ENCODE assay signal across 23 cellular contexts in genomic region chr5:178454821-178455479, GRCh38.
"Had no signal": no experiment of that assay in that cellular context is flagged by ENCODE, and none has a peak within 500 bp of the region (broad histone marks: within the 10 kb centered on the region; RNA-seq: fewer than 3 reads in every experiment).

No MANE protein-coding gene starts in this region.

- H3K4me1 ChIP-seq: foreskin keratinocyte, pancreas, sigmoid colon, uterus had no signal

- H3K27me3 ChIP-seq: cardiac muscle cell, foreskin keratinocyte, pancreas, sigmoid colon, uterus had no signal

- H3K9me3 Mint-ChIP-seq: activated naive CD8-positive, alpha-beta T cell treated with anti-CD3 and anti-CD28 coated beads, Interleukin-2, amount 10 ng/mL, durations not matched to agents 7 days and 5 days; activated T-helper 1 cell treated with anti-CD3 and anti-CD28 coated beads, Interleukin-12 subunit alpha, Interleukin-12 subunit beta, Interleukin-2, Interleukin-4 antibody, amounts not matched to agents 30 ng/mL and 10 ng/mL and 1 ng/mL, durations not matched to agents 14 hours and 24 hours and 36 hours; mesothelial cell of epicardium; nephron progenitor cell had no signal

- H3K36me3 ChIP-seq: cardiac muscle cell, pancreas, sigmoid colon, uterus had no signal

- H3K4me3 Mint-ChIP-seq: activated naive CD8-positive, alpha-beta T cell treated with anti-CD3 and anti-CD28 coated beads, Interleukin-2, amount 10 ng/mL, durations not matched to agents 7 days and 5 days; activated T-helper 1 cell treated with anti-CD3 and anti-CD28 coated beads, Interleukin-12 subunit alpha, Interleukin-12 subunit beta, Interleukin-2, Interleukin-4 antibody, amounts not matched to agents 30 ng/mL and 10 ng/mL and 1 ng/mL, durations not matched to agents 14 hours and 24 hours and 36 hours; mesothelial cell of epicardium; nephron progenitor cell had no signal

- H3K4me1 Mint-ChIP-seq: activated naive CD8-positive, alpha-beta T cell treated with anti-CD3 and anti-CD28 coated beads, Interleukin-2, amount 10 ng/mL, durations not matched to agents 7 days and 5 days had no signal

- ATAC-seq: foreskin keratinocyte, left colon, pancreas had no signal

- H3K36me3 Mint-ChIP-seq: activated naive CD8-positive, alpha-beta T cell treated with anti-CD3 and anti-CD28 coated beads, Interleukin-2, amount 10 ng/mL, durations not matched to agents 7 days and 5 days; mesothelial cell of epicardium had no signal

- DNase-seq: activated CD4-positive, alpha-beta T cell treated with anti-CD3 and anti-CD28 coated beads for 1 hour; activated CD8-positive, alpha-beta memory T cell treated with anti-CD3 and anti-CD28 coated beads for 24 hours; activated naive CD4-positive, alpha-beta T cell; activated naive CD8-positive, alpha-beta T cell treated with anti-CD3 and anti-CD28 coated beads, Interleukin-2, amount 10 ng/mL, durations not matched to agents 7 days and 5 days; amygdala; glutamatergic neuron; hippocampal formation; left colon; nephron progenitor cell; pancreas; sigmoid colon; stimulated activated naive CD4-positive, alpha-beta T cell; SW 1271; T-helper 2 cell; uterus had no signal

- H3K4me3 ChIP-seq: cardiac muscle cell, lung, pancreas, sigmoid colon, uterus had no signal

- H3K27ac Mint-ChIP-seq: activated naive CD8-positive, alpha-beta T cell treated with anti-CD3 and anti-CD28 coated beads, Interleukin-2, amount 10 ng/mL, durations not matched to agents 7 days and 5 days; activated T-helper 1 cell treated with anti-CD3 and anti-CD28 coated beads, Interleukin-12 subunit alpha, Interleukin-12 subunit beta, Interleukin-2, Interleukin-4 antibody, amounts not matched to agents 30 ng/mL and 10 ng/mL and 1 ng/mL, durations not matched to agents 14 hours and 24 hours and 36 hours; mesothelial cell of epicardium; nephron progenitor cell had no signal

- H3K9me3 ChIP-seq: pancreas, sigmoid colon, uterus had no signal

- FAIRE-seq: islet of Langerhans, pancreas had no signal

- H3K27ac ChIP-seq: cardiac muscle cell, epithelial cell of prostate, foreskin keratinocyte, pancreas, sigmoid colon, uterus, VCaP had no signal
